Comparison of ENCODE assay signal across 1 cellular context in the genomic region with DNA sequence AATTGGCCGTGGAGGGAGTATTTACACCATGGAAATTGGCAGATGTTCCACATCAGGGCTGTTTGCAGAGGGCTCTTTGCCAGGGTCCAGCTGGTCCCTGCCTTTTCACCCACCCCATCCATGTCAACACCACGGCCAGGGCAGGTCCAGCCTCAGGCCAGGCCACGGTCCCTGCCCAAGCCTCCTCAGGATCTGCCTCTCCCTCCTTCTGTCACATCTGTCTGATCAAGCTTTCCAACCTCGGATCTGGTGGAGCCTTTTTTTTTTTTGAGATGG.
TF ChIP-seq lines count a peak whose summit lies in the region.

No MANE protein-coding gene starts in this region.

TF ChIP-seq in HepG2, 621 proteins besides CTCF, POLR2A, EP300 and RAD21:
- TF ChIP-seq, protein P1, sequence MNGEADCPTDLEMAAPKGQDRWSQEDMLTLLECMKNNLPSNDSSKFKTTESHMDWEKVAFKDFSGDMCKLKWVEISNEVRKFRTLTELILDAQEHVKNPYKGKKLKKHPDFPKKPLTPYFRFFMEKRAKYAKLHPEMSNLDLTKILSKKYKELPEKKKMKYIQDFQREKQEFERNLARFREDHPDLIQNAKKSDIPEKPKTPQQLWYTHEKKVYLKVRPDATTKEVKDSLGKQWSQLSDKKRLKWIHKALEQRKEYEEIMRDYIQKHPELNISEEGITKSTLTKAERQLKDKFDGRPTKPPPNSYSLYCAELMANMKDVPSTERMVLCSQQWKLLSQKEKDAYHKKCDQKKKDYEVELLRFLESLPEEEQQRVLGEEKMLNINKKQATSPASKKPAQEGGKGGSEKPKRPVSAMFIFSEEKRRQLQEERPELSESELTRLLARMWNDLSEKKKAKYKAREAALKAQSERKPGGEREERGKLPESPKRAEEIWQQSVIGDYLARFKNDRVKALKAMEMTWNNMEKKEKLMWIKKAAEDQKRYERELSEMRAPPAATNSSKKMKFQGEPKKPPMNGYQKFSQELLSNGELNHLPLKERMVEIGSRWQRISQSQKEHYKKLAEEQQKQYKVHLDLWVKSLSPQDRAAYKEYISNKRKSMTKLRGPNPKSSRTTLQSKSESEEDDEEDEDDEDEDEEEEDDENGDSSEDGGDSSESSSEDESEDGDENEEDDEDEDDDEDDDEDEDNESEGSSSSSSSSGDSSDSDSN (CRISPR knock-in tag; IDR thresholded peaks at IDR 0.05) = no peak
- TF ChIP-seq, protein P2, sequence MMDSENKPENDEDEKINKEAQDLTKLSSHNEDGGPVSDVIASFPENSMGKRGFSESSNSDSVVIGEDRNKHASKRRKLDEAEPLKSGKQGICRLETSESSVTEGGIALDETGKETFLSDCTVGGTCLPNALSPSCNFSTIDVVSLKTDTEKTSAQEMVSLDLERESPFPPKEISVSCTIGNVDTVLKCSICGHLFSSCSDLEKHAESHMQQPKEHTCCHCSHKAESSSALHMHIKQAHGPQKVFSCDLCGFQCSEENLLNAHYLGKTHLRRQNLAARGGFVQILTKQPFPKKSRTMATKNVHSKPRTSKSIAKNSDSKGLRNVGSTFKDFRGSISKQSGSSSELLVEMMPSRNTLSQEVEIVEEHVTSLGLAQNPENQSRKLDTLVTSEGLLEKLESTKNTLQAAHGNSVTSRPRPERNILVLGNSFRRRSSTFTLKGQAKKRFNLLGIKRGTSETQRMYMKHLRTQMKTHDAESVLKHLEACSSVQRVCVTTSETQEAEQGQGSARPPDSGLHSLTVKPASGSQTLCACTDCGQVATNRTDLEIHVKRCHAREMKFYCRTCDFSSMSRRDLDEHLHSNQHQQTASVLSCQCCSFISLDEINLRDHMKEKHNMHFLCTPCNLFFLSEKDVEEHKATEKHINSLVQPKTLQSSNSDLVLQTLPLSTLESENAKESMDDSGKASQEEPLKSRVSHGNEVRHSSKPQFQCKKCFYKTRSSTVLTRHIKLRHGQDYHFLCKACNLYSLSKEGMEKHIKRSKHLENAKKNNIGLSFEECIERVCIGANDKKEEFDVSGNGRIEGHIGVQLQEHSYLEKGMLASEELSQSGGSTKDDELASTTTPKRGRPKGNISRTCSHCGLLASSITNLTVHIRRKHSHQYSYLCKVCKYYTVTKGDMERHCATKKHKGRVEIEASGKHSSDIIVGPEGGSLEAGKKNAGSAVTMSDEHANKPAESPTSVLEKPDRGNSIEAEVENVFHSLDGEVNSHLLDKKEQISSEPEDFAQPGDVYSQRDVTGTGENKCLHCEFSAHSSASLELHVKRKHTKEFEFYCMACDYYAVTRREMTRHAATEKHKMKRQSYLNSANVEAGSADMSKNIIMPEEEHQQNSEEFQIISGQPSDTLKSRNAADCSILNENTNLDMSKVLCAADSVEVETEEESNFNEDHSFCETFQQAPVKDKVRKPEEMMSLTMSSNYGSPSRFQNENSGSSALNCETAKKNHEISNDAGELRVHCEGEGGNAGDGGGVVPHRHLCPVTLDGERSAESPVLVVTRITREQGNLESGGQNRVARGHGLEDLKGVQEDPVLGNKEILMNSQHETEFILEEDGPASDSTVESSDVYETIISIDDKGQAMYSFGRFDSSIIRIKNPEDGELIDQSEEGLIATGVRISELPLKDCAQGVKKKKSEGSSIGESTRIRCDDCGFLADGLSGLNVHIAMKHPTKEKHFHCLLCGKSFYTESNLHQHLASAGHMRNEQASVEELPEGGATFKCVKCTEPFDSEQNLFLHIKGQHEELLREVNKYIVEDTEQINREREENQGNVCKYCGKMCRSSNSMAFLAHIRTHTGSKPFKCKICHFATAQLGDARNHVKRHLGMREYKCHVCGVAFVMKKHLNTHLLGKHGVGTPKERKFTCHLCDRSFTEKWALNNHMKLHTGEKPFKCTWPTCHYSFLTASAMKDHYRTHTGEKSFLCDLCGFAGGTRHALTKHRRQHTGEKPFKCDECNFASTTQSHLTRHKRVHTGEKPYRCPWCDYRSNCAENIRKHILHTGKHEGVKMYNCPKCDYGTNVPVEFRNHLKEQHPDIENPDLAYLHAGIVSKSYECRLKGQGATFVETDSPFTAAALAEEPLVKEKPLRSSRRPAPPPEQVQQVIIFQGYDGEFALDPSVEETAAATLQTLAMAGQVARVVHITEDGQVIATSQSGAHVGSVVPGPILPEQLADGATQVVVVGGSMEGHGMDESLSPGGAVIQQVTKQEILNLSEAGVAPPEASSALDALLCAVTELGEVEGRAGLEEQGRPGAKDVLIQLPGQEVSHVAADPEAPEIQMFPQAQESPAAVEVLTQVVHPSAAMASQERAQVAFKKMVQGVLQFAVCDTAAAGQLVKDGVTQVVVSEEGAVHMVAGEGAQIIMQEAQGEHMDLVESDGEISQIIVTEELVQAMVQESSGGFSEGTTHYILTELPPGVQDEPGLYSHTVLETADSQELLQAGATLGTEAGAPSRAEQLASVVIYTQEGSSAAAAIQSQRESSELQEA (CRISPR knock-in tag; IDR thresholded peaks at IDR 0.05; ENCODE audit: not compliant biosample characterization) = no peak
- TF ChIP-seq, protein P3, sequence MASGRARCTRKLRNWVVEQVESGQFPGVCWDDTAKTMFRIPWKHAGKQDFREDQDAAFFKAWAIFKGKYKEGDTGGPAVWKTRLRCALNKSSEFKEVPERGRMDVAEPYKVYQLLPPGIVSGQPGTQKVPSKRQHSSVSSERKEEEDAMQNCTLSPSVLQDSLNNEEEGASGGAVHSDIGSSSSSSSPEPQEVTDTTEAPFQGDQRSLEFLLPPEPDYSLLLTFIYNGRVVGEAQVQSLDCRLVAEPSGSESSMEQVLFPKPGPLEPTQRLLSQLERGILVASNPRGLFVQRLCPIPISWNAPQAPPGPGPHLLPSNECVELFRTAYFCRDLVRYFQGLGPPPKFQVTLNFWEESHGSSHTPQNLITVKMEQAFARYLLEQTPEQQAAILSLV (CRISPR knock-in tag; IDR thresholded peaks at IDR 0.05; ENCODE audit: borderline replicate concordance) = no peak
- TF ChIP-seq TCF12 (IDR thresholded peaks at IDR 0.05) = no peak
- no peak for TF ChIP-seq TCF12 (CRISPR knock-in tag; IDR thresholded peaks at IDR 0.05)
- TF ChIP-seq, protein P4, sequence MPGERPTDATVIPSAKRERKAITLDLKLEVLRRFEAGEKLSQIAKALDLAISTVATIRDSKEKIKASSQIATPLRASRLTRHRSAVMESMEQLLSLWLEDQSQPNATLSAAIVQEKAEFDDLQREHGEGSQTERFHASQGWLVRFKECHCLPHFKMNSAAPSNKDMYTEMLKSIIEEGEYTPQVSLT (CRISPR knock-in tag; IDR thresholded peaks at IDR 0.05; ENCODE audit: borderline replicate concordance, low read depth) = no peak
- TF ChIP-seq RBFOX2 (IDR thresholded peaks at IDR 0.05; ENCODE audit: low read depth, low read length) = no peak
- TF ChIP-seq ZNF614 (CRISPR knock-in tag; IDR thresholded peaks at IDR 0.05; ENCODE audit: borderline replicate concordance) = no peak
- TF ChIP-seq ZNF878 (CRISPR knock-in tag; IDR thresholded peaks at IDR 0.05) = no peak
- TF ChIP-seq, protein P5, sequence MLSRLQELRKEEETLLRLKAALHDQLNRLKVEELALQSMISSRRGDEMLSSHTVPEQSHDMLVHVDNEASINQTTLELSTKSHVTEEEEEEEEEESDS (CRISPR knock-in tag; IDR thresholded peaks at IDR 0.05; ENCODE audit: borderline replicate concordance) = no peak
- no peak for TF ChIP-seq ZSCAN30 (CRISPR knock-in tag; IDR thresholded peaks at IDR 0.05)
- no peak for TF ChIP-seq ZBTB20 (CRISPR knock-in tag; IDR thresholded peaks at IDR 0.05; ENCODE audit: borderline replicate concordance, low read depth)
- no peak for TF ChIP-seq BORCS8-MEF2B (CRISPR knock-in tag; IDR thresholded peaks at IDR 0.05)
- TF ChIP-seq RFXAP (CRISPR knock-in tag; IDR thresholded peaks at IDR 0.05; ENCODE audit: borderline replicate concordance) = no peak
- no peak for TF ChIP-seq TEAD3 (CRISPR knock-in tag; optimal IDR thresholded peaks at IDR 0.05; ENCODE audit: borderline replicate concordance)
- no peak for TF ChIP-seq ZNF660 (CRISPR knock-in tag; IDR thresholded peaks at IDR 0.05; ENCODE audit: borderline replicate concordance, low read depth)
- TF ChIP-seq HOXA5 (CRISPR knock-in tag; IDR thresholded peaks at IDR 0.05) = no peak
- TF ChIP-seq TBP (CRISPR knock-in tag; IDR thresholded peaks at IDR 0.05) = no peak
- no peak for TF ChIP-seq ISL2 (CRISPR knock-in tag; IDR thresholded peaks at IDR 0.05)
